8 cellular contexts compared by ENCODE assay signal in the genomic region with DNA sequence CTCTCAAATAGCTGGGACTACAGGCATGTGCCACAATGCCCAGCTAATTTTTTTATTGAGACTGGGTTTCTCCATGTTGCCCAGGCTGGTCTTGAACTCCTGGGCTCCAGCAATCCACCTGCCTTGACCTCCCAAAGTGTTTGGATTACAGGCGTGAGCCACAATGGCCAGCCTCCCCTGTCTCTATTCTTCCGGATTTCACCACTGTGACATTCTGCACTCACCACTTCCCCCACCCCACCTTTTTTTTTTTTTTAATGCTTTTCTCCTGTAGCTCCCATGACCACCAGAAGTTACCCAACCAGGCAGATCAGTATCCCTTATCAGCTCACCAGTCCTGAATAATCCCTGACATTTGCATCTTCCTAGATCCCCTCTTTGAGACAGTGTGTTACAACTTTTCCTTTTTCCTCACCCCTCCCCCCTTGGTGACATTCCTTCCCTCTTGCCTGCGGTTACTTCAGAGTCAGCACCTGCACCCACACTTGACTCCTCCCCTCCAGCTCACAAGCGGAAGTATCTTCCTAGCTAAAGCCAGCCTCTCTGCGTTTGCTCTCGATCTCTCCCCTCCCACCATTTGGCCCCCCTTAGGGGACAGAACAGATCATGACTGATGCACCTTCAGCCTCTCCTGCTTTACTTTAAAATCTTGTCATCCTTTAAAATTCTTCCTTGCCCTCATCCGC. TPM values are rescaled to one million over a fixed set of nuclear protein-coding genes. Genes with fewer than 3 reads are reported as not detected.
DNase-seq lines count a peak whose midpoint lies in the region; ATAC-seq, FAIRE-seq and TF ChIP-seq lines count a peak whose summit lies in the region.

No MANE protein-coding gene starts in this region.

- no peak for TF ChIP-seq POLR2A in endothelial cell of umbilical vein (IDR thresholded peaks at IDR 0.05; ENCODE audit: low read depth, low read length)

- H3K9me3 Mint-ChIP-seq in neural crest cell = no peaks in the 10 kb centered on the region

- TF ChIP-seq CTCF in endothelial cell of umbilical vein (IDR thresholded peaks at IDR 0.05; ENCODE audit: extremely low read depth in 1 of 2, insufficient read depth in 1 of 2, low read depth in 1 of 2, low read length in 2 of 2) = no peak
- TF ChIP-seq CTCF in neural crest cell (conservative IDR thresholded peaks at IDR 0.05) = no peak

- CTCF ChIA-PET in endothelial cell of umbilical vein (lab: Charles Lee) = interaction anchor here (1.5 kb wide), 1 partner anchor 13 kb away, joined by 5 read pairs; no protein-coding TSS in a partner anchor

- peak overlapping the region; percentile 45 for H3K27ac Mint-ChIP-seq in neural crest cell (ENCODE audit: unreplicated experiment)

- H3K4me3 Mint-ChIP-seq in neural crest cell = peak overlapping the region; percentile 35

- H3K27me3 Mint-ChIP-seq in neural crest cell (ENCODE audit: low read depth) = no peaks in the 10 kb centered on the region

- no peaks in the 10 kb centered on the region for H3K4me1 ChIP-seq in endothelial cell of umbilical vein (ENCODE audit: control insufficient read depth, extremely low read depth, insufficient read depth, low read length)

- intact Hi-C loops in endothelial cell of umbilical vein (cut with micrococcal nuclease) = no loop called here

- H4K20me1 ChIP-seq in endothelial cell of umbilical vein (replicated peaks; ENCODE audit: control insufficient read depth, extremely low read depth, insufficient read depth, low read length) = no peaks in the 10 kb centered on the region

- H3K4me1 Mint-ChIP-seq in neural crest cell = peaks cover 25% of the 10 kb centered on the region

- H3K27ac ChIP-seq in endothelial cell of umbilical vein (ENCODE audit: insufficient read depth, low read depth, low read length) = no peak overlapping the region

- peak; percentile 52 for ATAC-seq in HG02938 (IDR thresholded peaks at IDR 0.05; ENCODE audit: unreplicated experiment)

- no peaks in the 10 kb centered on the region for H3K9me1 ChIP-seq in endothelial cell of umbilical vein (replicated peaks; ENCODE audit: control insufficient read depth, extremely low read depth, insufficient read depth, low read length)

- dilution Hi-C loops in endothelial cell of umbilical vein (cut with MboI; ENCODE audit: extremely low pct_ligation_motif_present, low sequenced_read_pairs) = no loop called here

- H3K9me3 ChIP-seq in endothelial cell of umbilical vein (replicated peaks; ENCODE audit: control insufficient read depth, insufficient read depth, low read length) = no peaks in the 10 kb centered on the region

- H3K36me3 ChIP-seq in endothelial cell of umbilical vein (ENCODE audit: control insufficient read depth in 2 of 2, extremely low read depth in 1 of 2, insufficient read depth in 2 of 2, low read length in 2 of 2) = no peaks in the 10 kb centered on the region

- no TSS peak for BruUV-seq in endothelial cell of umbilical vein (replicated peaks; lab: Mats Ljungman, UMichigan)

- H3K27me3 ChIP-seq in endothelial cell of umbilical vein (ENCODE audit: control insufficient read depth in 2 of 2, insufficient read depth in 2 of 2, low read length in 2 of 2) = no peaks in the 10 kb centered on the region

- H3K9ac ChIP-seq in endothelial cell of umbilical vein (replicated peaks; ENCODE audit: extremely low read depth, insufficient read depth, low read length) = no peak overlapping the region

- H3K36me3 Mint-ChIP-seq in neural crest cell (ENCODE audit: low read depth) = no peaks in the 10 kb centered on the region

- no peaks in the 10 kb centered on the region for H3K79me2 ChIP-seq in endothelial cell of umbilical vein (ENCODE audit: control insufficient read depth, insufficient read depth, low read length)

- peak; percentile 53 for DNase-seq in DMS153 (lab: John Stamatoyannopoulos, UW)
- no peak for DNase-seq in DMS153 treated with DMSO at 0.1 percent for 48 hours (lab: John Stamatoyannopoulos, UW; ENCODE audit: unreplicated experiment)
- DNase-seq in NCI-H226 = peak; percentile 59
- DNase-seq in activated CD4-positive, alpha-beta T cell treated with anti-CD3 and anti-CD28 coated beads, Interleukin-2, amount 50 U/mL, for 24 hours (ENCODE audit: low read depth in 1 of 2, low spot score in 1 of 2) = peak; percentile 20 to 75
- no peak for DNase-seq in endothelial cell of umbilical vein (ENCODE audit: low read depth, low spot score)
- no peak for DNase-seq in neural crest cell (ENCODE audit: low read depth, low spot score)
- DNase-seq in DMS114 treated with DMSO at 0.1 percent for 48 hours (lab: John Stamatoyannopoulos, UW; ENCODE audit: unreplicated experiment) = no peak

- POLR2A ChIA-PET in endothelial cell of umbilical vein (lab: Charles Lee) = interaction anchor here (0.7 kb wide), 1 partner anchor 10 kb away, joined by 3 read pairs; no protein-coding TSS in a partner anchor

- H3K4me2 ChIP-seq in endothelial cell of umbilical vein (ENCODE audit: insufficient read depth, low read length) = no peak overlapping the region

- no peak overlapping the region for H3K4me3 ChIP-seq in endothelial cell of umbilical vein (replicated peaks in 1 of 3; ENCODE audit: insufficient read depth in 1 of 3, low read depth in 1 of 3, low read length in 3 of 3)

- no peak for FAIRE-seq in endothelial cell of umbilical vein (lab: Jason Lieb, UNC)

- H2AFZ ChIP-seq in endothelial cell of umbilical vein (ENCODE audit: low read depth, low read length) = peak overlapping the region; percentile 47

TF ChIP-seq in endothelial cell of umbilical vein, 7 proteins besides CTCF, POLR2A, EP300 and RAD21:
- no peak for TF ChIP-seq GATA2 (IDR thresholded peaks at IDR 0.05; ENCODE audit: insufficient read depth, insufficient read length, low read depth, low read length)
- no peak for TF ChIP-seq FOS (IDR thresholded peaks at IDR 0.05; ENCODE audit: borderline replicate concordance, insufficient read depth, low read length)
- TF ChIP-seq, protein P1, sequence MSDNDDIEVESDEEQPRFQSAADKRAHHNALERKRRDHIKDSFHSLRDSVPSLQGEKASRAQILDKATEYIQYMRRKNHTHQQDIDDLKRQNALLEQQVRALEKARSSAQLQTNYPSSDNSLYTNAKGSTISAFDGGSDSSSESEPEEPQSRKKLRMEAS (IDR thresholded peaks at IDR 0.05; ENCODE audit: insufficient read depth, insufficient read length) = no peak
- TF ChIP-seq EZH2 (IDR thresholded peaks at IDR 0.05; ENCODE audit: borderline replicate concordance, low read depth, low read length, severe bottlenecking) = no peak
- no peak for TF ChIP-seq POLR2AphosphoS5 (IDR thresholded peaks at IDR 0.05; ENCODE audit: insufficient read depth, low read depth, low read length)
- no peak for TF ChIP-seq JUN (IDR thresholded peaks at IDR 0.05; ENCODE audit: borderline replicate concordance, insufficient read depth, insufficient read length, low read depth)

RNA-seq across cellular contexts. Expression of gene ZNF592, which starts 13.5 kb away (rescaled TPM):
- total RNA-seq in endothelial cell of umbilical vein = 21.1 and 22.3 TPM in 2 replicates
- polyA plus RNA-seq in endothelial cell of umbilical vein = 12.3 and 13.2 TPM in 2 replicates
- polyA plus RNA-seq in endothelial cell of umbilical vein (2011; cell fraction: cytosol; rRNA removed) = 13.5 and 14.2 TPM in 2 replicates
- 28.0 and 32.2 TPM in 2 replicates for polyA plus RNA-seq in endothelial cell of umbilical vein (2011; cell fraction: nucleus; rRNA removed)
- 10.1 and 11.3 TPM in 2 replicates for polyA plus RNA-seq in endothelial cell of umbilical vein (2012)
- polyA minus RNA-seq in endothelial cell of umbilical vein = 17.5 and 18.0 TPM in 2 replicates
- polyA minus RNA-seq in endothelial cell of umbilical vein (2011; cell fraction: cytosol; rRNA and poly(A)+ RNA removed) = 12.2 TPM
- polyA minus RNA-seq in endothelial cell of umbilical vein (2011; cell fraction: nucleus; rRNA and poly(A)+ RNA removed) = 16.2 and 17.6 TPM in 2 replicates
- total RNA-seq in neural crest cell = 34.7 and 35.7 TPM in 2 replicates

RNA-seq across cellular contexts. Expression of gene SEC11A, which starts 19.0 kb away (rescaled TPM):
- 192 and 204 TPM in 2 replicates for total RNA-seq in endothelial cell of umbilical vein
- 165 and 189 TPM in 2 replicates for polyA plus RNA-seq in endothelial cell of umbilical vein
- polyA plus RNA-seq in endothelial cell of umbilical vein (2011; cell fraction: cytosol; rRNA removed) = 127 and 147 TPM in 2 replicates
- polyA plus RNA-seq in endothelial cell of umbilical vein (2011; cell fraction: nucleus; rRNA removed) = 32.0 and 60.2 TPM in 2 replicates
- 226 and 235 TPM in 2 replicates for polyA plus RNA-seq in endothelial cell of umbilical vein (2012)
- 127 and 165 TPM in 2 replicates for polyA minus RNA-seq in endothelial cell of umbilical vein
- polyA minus RNA-seq in endothelial cell of umbilical vein (2011; cell fraction: cytosol; rRNA and poly(A)+ RNA removed) = 75.3 TPM
- polyA minus RNA-seq in endothelial cell of umbilical vein (2011; cell fraction: nucleus; rRNA and poly(A)+ RNA removed) = 16.4 and 22.4 TPM in 2 replicates
- total RNA-seq in neural crest cell = 200 and 201 TPM in 2 replicates

Comparison
In these comparisons a context has a peak if more than half of its experiments do, and no peak if none do; other contexts are left out.
1. DNase-seq: peak in DMS153 (single experiment), NCI-H226 (single experiment) and activated CD4-positive, alpha-beta T cell treated with anti-CD3 and anti-CD28 coated beads, Interleukin-2, amount 50 U/mL, for 24 hours (2 of 2); none in DMS153 treated with DMSO at 0.1 percent for 48 hours (single experiment), endothelial cell of umbilical vein (single experiment), neural crest cell (single experiment) and DMS114 treated with DMSO at 0.1 percent for 48 hours (single experiment).